Comparison of ENCODE assay signal across 14 cellular contexts in the genomic region with DNA sequence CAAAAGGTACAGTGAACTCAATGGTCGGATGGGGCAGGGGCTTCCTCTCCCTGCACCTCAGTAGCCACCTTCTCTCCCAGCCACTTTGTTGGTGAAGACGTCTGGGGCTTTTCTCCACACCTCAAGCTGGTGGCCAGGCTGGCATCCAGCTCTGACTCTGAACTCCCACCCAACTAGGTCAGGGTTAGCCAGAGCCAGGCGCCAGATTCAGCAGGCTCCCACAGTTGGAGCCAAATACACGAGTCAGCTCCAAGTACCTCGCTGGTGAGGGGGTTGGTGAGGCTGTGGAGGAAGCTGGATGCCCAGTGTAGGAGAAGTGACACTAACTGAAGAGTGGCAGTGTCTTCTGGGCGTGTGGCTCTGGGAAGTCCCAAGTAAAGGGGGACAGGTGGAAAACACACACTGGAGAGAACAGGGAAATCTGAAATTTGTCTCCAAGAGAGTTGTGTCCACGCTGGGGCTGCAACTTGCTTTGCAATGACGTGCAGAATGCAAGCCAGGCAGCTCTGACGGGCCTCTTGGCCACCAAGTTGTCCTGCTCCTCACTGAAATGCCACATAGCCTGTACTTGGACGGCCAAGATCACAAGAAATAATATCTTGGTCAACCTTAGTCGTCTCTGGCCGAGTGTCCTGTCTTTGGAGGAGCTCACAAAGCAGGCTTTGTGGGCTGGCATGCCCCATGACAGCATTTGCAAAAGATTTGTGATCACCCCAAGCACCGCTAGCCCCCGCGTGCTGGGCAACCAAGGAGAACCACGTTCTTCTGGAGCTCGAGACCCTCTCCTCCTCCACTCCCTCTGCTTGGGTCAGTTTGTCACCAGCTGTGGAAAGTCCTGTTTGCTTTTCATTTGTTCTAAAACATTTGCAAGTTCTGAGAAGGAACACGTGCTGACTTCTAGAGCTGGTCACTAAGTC. TPM values are rescaled to one million over a fixed set of nuclear protein-coding genes. Genes with fewer than 3 reads are reported as not detected.
DNase-seq lines count a peak whose midpoint lies in the region; ATAC-seq and TF ChIP-seq lines count a peak whose summit lies in the region.
"Had no signal": no experiment of that assay in that cellular context is flagged by ENCODE, and none has a peak within 500 bp of the region (broad histone marks: within the 10 kb centered on the region; RNA-seq: fewer than 3 reads in every experiment).

No MANE protein-coding gene starts in this region.

- H3K4me3 ChIP-seq in GM23338 = no peak overlapping the region

- no peaks in the 10 kb centered on the region for H3K9me2 ChIP-seq in GM23338 (ENCODE audit: insufficient read depth)

- ATAC-seq in GM23338 (no peak), SK-N-SH treated with all-trans-retinoic acid at 6 μM for 48 hours (peak; percentile 49; the same call in 2 of the 3 replicates)
- ATAC-seq: HepG2 had no signal

- peaks cover 9% of the 10 kb centered on the region for H3K27me3 Mint-ChIP-seq in GM23338 (ENCODE audit: insufficient read depth, low read depth, poor library complexity)
- H3K27me3 Mint-ChIP-seq in osteocyte (ENCODE audit: unreplicated experiment) = no peaks in the 10 kb centered on the region
- H3K27me3 Mint-ChIP-seq: activated CD4-positive, alpha-beta T cell treated with anti-CD3 and anti-CD28 coated beads, Interleukin-2, amount 10 ng/mL, durations not matched to agents 24 days and 14 days; B cell had no signal

- H3F3A ChIP-seq in GM23338 (replicated peaks; ENCODE audit: low read depth) = no peaks in the 10 kb centered on the region

- H3K4me1 Mint-ChIP-seq in GM23338 (peaks cover 63% of the 10 kb centered on the region), osteocyte (ENCODE audit: unreplicated experiment) (peaks cover 64% of the 10 kb centered on the region)

- no peak overlapping the region for H2AFZ ChIP-seq in GM23338

- no peaks in the 10 kb centered on the region for H3K36me3 ChIP-seq in GM23338 (ENCODE audit: insufficient read depth)

- peaks cover 53% of the 10 kb centered on the region for H3K36me3 Mint-ChIP-seq in GM23338 (ENCODE audit: low read depth)
- H3K36me3 Mint-ChIP-seq in osteocyte (ENCODE audit: unreplicated experiment) = peaks cover 17% of the 10 kb centered on the region

- H3K27ac ChIP-seq in GM23338 (ENCODE audit: low read depth) = no peak overlapping the region

- H3K9me3 Mint-ChIP-seq in GM23338 = no peaks in the 10 kb centered on the region; the same call in 2 of the 3 replicates
- H3K9me3 Mint-ChIP-seq in osteocyte (ENCODE audit: unreplicated experiment) = no peaks in the 10 kb centered on the region
- H3K9me3 Mint-ChIP-seq: activated CD4-positive, alpha-beta T cell treated with anti-CD3 and anti-CD28 coated beads, Interleukin-2, amount 10 ng/mL, durations not matched to agents 24 days and 14 days; activated naive CD4-positive, alpha-beta T cell treated with anti-CD3 and anti-CD28 coated beads for 36 hours had no signal

- H4K20me1 ChIP-seq in GM23338 (replicated peaks; ENCODE audit: insufficient read depth) = peaks cover 74% of the 10 kb centered on the region

- H3K27ac Mint-ChIP-seq in GM23338 (0 out of 2 replicates have a peak overlapping the region, but pooled peaks have one; percentile 51), osteocyte (ENCODE audit: unreplicated experiment) (peak overlapping the region; percentile 5)
- H3K27ac Mint-ChIP-seq: activated CD4-positive, alpha-beta T cell treated with anti-CD3 and anti-CD28 coated beads, Interleukin-2, amount 10 ng/mL, durations not matched to agents 24 days and 14 days; activated naive CD4-positive, alpha-beta T cell treated with anti-CD3 and anti-CD28 coated beads for 36 hours; B cell had no signal

- H3K27me3 ChIP-seq in GM23338 (ENCODE audit: insufficient read depth) = no peaks in the 10 kb centered on the region

- H3K79me2 ChIP-seq in GM23338 (replicated peaks; ENCODE audit: insufficient read depth) = peaks cover 100% of the 10 kb centered on the region

- no peak overlapping the region for H3K4me2 ChIP-seq in GM23338

- TF ChIP-seq CTCF in GM23338 (conservative IDR thresholded peaks at IDR 0.05; ENCODE audit: low read depth in 2 of 2) (no peak), osteocyte (IDR thresholded peaks at IDR 0.05) (no peak)

- peaks cover 46% of the 10 kb centered on the region for H3K4me1 ChIP-seq in GM23338 (ENCODE audit: insufficient read depth)

- H3K4me3 Mint-ChIP-seq in GM23338 = no peak overlapping the region
- H3K4me3 Mint-ChIP-seq in osteocyte (ENCODE audit: unreplicated experiment) = no peak overlapping the region
- H3K4me3 Mint-ChIP-seq: activated CD4-positive, alpha-beta T cell treated with anti-CD3 and anti-CD28 coated beads, Interleukin-2, amount 10 ng/mL, durations not matched to agents 24 days and 14 days; activated naive CD4-positive, alpha-beta T cell treated with anti-CD3 and anti-CD28 coated beads for 36 hours; B cell had no signal

- no peak for DNase-seq in GM23338 (ENCODE audit: low spot score)
- DNase-seq in glomerular visceral epithelial cell (ENCODE audit: extremely low spot score) = peak; percentile 25
- DNase-seq in osteocyte (ENCODE audit: extremely low spot score, unreplicated experiment) = no peak
- DNase-seq in superior temporal gyrus (ENCODE audit: extremely low spot score) = no peak
- DNase-seq in NCI-H69 (lab: John Stamatoyannopoulos, UW) = no peak
- no peak for DNase-seq in NCI-H1417 treated with DMSO at 0.1 percent for 48 hours (lab: John Stamatoyannopoulos, UW)
- DNase-seq: activated CD4-positive, alpha-beta T cell treated with anti-CD3 and anti-CD28 coated beads, Interleukin-2, amount 10 ng/mL, durations not matched to agents 24 days and 14 days; activated naive CD4-positive, alpha-beta T cell treated with anti-CD3 and anti-CD28 coated beads for 36 hours; GDM1; MM.1S; NCI-H526 had no signal

TF ChIP-seq in GM23338, 12 proteins besides CTCF, POLR2A, EP300 and RAD21 (continues in another document):
- TF ChIP-seq ZNF331 (CRISPR knock-in tag; IDR thresholded peaks at IDR 0.05; ENCODE audit: low read depth) (no peak), CREB1 (CRISPR knock-in tag; IDR thresholded peaks at IDR 0.05; ENCODE audit: low read depth) (no peak)

TF ChIP-seq in SK-N-SH treated with all-trans-retinoic acid at 6 μM for 48 hours, 23 proteins besides CTCF, POLR2A, EP300 and RAD21:
- TF ChIP-seq ARNTL (CRISPR knock-in tag; IDR thresholded peaks at IDR 0.05; ENCODE audit: borderline replicate concordance, low read depth) = no peak
- TF ChIP-seq ISL1 (CRISPR knock-in tag; IDR thresholded peaks at IDR 0.05) = no peak

RNA-seq across cellular contexts. Expression of gene SLC7A1, which starts 18.1 kb away (rescaled TPM):
- 72.4 and 74.7 TPM in 2 replicates for total RNA-seq in GM23338 (2014; rRNA removed; shearing (Covaris generic))
- 22.1 and 23.0 TPM in 2 replicates for polyA plus RNA-seq in GM23338 (2016; fragmentation: Nextera tagmentation; extraction: Ambion mirVana)
- 84.0 and 88.7 TPM in 2 replicates for total RNA-seq in osteocyte
